ENCODE assay signal across 1 cellular context in the genomic region with DNA sequence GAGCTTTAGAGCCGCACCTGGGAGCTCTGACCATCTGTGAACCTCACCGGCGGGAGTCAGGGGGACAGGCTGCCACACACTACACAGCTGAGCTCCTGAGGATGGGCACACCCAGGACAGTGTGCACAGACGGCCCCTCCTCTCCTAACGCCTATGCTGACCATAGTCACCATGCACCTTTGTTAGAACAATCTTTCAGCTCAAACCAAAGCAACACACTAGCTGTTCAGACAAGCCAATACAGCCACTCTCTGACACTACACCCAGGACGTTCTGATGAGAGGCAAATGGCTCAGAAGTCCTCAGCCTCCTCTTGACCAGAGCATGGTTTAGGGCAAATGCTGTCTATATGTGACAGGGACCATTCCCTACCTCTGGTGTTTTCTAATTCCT.
TF ChIP-seq lines count a peak whose summit lies in the region.

No MANE protein-coding gene starts in this region.

TF ChIP-seq in SK-N-SH, 30 proteins besides CTCF, POLR2A, EP300 and RAD21 (continued from another document):
- TF ChIP-seq, protein P1, sequence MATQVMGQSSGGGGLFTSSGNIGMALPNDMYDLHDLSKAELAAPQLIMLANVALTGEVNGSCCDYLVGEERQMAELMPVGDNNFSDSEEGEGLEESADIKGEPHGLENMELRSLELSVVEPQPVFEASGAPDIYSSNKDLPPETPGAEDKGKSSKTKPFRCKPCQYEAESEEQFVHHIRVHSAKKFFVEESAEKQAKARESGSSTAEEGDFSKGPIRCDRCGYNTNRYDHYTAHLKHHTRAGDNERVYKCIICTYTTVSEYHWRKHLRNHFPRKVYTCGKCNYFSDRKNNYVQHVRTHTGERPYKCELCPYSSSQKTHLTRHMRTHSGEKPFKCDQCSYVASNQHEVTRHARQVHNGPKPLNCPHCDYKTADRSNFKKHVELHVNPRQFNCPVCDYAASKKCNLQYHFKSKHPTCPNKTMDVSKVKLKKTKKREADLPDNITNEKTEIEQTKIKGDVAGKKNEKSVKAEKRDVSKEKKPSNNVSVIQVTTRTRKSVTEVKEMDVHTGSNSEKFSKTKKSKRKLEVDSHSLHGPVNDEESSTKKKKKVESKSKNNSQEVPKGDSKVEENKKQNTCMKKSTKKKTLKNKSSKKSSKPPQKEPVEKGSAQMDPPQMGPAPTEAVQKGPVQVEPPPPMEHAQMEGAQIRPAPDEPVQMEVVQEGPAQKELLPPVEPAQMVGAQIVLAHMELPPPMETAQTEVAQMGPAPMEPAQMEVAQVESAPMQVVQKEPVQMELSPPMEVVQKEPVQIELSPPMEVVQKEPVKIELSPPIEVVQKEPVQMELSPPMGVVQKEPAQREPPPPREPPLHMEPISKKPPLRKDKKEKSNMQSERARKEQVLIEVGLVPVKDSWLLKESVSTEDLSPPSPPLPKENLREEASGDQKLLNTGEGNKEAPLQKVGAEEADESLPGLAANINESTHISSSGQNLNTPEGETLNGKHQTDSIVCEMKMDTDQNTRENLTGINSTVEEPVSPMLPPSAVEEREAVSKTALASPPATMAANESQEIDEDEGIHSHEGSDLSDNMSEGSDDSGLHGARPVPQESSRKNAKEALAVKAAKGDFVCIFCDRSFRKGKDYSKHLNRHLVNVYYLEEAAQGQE (IDR thresholded peaks at IDR 0.05; ENCODE audit: low read depth, low read length) = no peak
- TF ChIP-seq FOXM1 (IDR thresholded peaks at IDR 0.05; ENCODE audit: low read depth) (no peak), TEAD4 (IDR thresholded peaks at IDR 0.05; ENCODE audit: borderline replicate concordance, insufficient read depth) (no peak), MXI1 (IDR thresholded peaks at IDR 0.05; ENCODE audit: low read depth, low read length) (no peak), YY1 (IDR thresholded peaks at IDR 0.05; ENCODE audit: low read depth) (no peak), RCOR1 (IDR thresholded peaks at IDR 0.05; ENCODE audit: low read length) (no peak), EZH2phosphoT487 (IDR thresholded peaks at IDR 0.05; ENCODE audit: borderline replicate concordance, low read depth) (no peak), GATA2 (CRISPR knock-in tag; IDR thresholded peaks at IDR 0.05) (no peak), POLR2AphosphoS5 (IDR thresholded peaks at IDR 0.05; ENCODE audit: low read depth, low read length) (no peak)
- TF ChIP-seq, protein P2, sequence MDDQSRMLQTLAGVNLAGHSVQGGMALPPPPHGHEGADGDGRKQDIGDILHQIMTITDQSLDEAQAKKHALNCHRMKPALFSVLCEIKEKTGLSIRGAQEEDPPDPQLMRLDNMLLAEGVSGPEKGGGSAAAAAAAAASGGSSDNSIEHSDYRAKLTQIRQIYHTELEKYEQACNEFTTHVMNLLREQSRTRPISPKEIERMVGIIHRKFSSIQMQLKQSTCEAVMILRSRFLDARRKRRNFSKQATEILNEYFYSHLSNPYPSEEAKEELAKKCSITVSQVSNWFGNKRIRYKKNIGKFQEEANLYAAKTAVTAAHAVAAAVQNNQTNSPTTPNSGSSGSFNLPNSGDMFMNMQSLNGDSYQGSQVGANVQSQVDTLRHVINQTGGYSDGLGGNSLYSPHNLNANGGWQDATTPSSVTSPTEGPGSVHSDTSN (IDR thresholded peaks at IDR 0.05) = no peak
- TF ChIP-seq, protein P3, sequence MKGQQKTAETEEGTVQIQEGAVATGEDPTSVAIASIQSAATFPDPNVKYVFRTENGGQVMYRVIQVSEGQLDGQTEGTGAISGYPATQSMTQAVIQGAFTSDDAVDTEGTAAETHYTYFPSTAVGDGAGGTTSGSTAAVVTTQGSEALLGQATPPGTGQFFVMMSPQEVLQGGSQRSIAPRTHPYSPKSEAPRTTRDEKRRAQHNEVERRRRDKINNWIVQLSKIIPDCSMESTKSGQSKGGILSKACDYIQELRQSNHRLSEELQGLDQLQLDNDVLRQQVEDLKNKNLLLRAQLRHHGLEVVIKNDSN (IDR thresholded peaks at IDR 0.05; ENCODE audit: borderline replicate concordance, low read depth) = no peak
